ENCODE assay signal across 7 cellular contexts in the genomic region with DNA sequence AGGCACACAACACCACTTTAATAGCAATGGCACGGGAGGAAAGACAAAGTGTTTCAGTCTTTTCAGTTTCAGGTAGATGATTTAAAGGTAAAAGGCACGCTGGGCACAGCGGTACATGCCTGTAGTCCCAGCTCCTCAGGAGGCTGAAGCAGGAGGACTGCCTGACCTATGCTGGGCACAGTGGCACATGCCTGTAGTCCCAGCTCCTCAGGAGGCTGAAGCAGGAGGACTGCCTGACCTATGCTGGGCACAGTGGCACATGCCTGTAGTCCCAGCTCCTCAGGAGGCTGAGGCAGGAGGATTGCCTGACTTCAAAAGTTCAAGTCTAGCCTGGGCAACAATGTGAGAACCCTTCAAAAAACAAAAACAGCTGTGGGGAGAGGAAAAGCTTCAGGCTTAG. TPM values are rescaled to one million over a fixed set of nuclear protein-coding genes. Genes with fewer than 3 reads are reported as not detected.
A peak's percentile ranks its signal among the peaks of the same experiment; 100 is the strongest.
DNase-seq lines count a peak whose midpoint lies in the region; ATAC-seq, FAIRE-seq and TF ChIP-seq lines count a peak whose summit lies in the region.
"Not testable (repeated sequence)": the region's sequence is repeated elsewhere in the genome, so short reads cannot be mapped to it uniquely, and the experiment has no call there.

No MANE protein-coding gene starts in this region.

- in situ Hi-C loops in GM12878 (cut with MboI), result not testable (repeated sequence)

- H3K27ac ChIP-seq in SK-N-MC (peak overlapping the region; percentile 71), GM12878 (ENCODE audit: control insufficient read depth, insufficient read depth) (peak overlapping the region; percentile 60)
- H3K27ac ChIP-seq in neural progenitor cell, result not testable (repeated sequence)

- DNase-seq in CD14-positive monocyte (ENCODE audit: low spot score); SK-N-MC (ENCODE audit: low read depth, low spot score); GM12878 (ENCODE audit: low read depth, low spot score); Right ventricle myocardium superior; neural progenitor cell (ENCODE audit: low spot score); stimulated activated naive B cell treated with anti-CD40 and anti-IgM and Interleukin-4, amounts not matched to agents 10 μg/mL and 1 μg/mL and 100 μg/mL, for 72 hours: not testable (repeated sequence)

- H3K27me3 Mint-ChIP-seq in CD14-positive monocyte (ENCODE audit: low read depth in 3 of 3); IgD-negative memory B cell; neural progenitor cell (ENCODE audit: insufficient read depth, low read depth); stimulated activated naive B cell treated with anti-CD40 and anti-IgM and Interleukin-4, amounts not matched to agents 10 μg/mL and 1 μg/mL and 100 μg/mL, for 72 hours: not testable (repeated sequence)

- RAD21 ChIA-PET in GM12878 (lab: Charles Lee; ENCODE audit: unreplicated experiment), result interaction anchor here (1.0 kb wide), 1 partner anchor 19 kb away, joined by 3 read pairs; no protein-coding TSS in a partner anchor

- H3K9ac ChIP-seq in SK-N-MC (ENCODE audit: insufficient read length), result peak overlapping the region; percentile 49
- not testable (repeated sequence) for H3K9ac ChIP-seq in GM12878 (ENCODE audit: control insufficient read depth, insufficient read depth, low read length); neural progenitor cell

- not testable (repeated sequence) for H3K9me3 Mint-ChIP-seq in CD14-positive monocyte; IgD-negative memory B cell; neural progenitor cell; stimulated activated naive B cell treated with anti-CD40 and anti-IgM and Interleukin-4, amounts not matched to agents 10 μg/mL and 1 μg/mL and 100 μg/mL, for 72 hours

- peaks cover 81% of the 10 kb centered on the region for H3K79me2 ChIP-seq in GM12878 (ENCODE audit: control insufficient read depth, insufficient read depth, low read length)
- not testable (repeated sequence) for H3K79me2 ChIP-seq in neural progenitor cell (ENCODE audit: low read depth)

- peak overlapping the region; percentile 70 for H3K4me2 ChIP-seq in GM12878 (ENCODE audit: control insufficient read depth, insufficient read depth)
- not testable (repeated sequence) for H3K4me2 ChIP-seq in neural progenitor cell

- FAIRE-seq in GM12878 (lab: Jason Lieb, UNC), result peak; percentile 72

- TF ChIP-seq POLR2A in GM12878 (IDR thresholded peaks at IDR 0.05; ENCODE audit: low read depth, low read length), result not testable (repeated sequence)

- not testable (repeated sequence) for H4K20me1 ChIP-seq in GM12878 (ENCODE audit: control insufficient read depth, insufficient read depth); neural progenitor cell (ENCODE audit: low read depth)

- not testable (repeated sequence) for H3F3A ChIP-seq in neural progenitor cell (ENCODE audit: low read depth)

- TF ChIP-seq CTCF in CD14-positive monocyte (IDR thresholded peaks at IDR 0.05); GM12878 (IDR thresholded peaks at IDR 0.05 in 2 of 3, conservative IDR thresholded peaks at IDR 0.05 in 1 of 3; ENCODE audit: control insufficient read depth in 2 of 3, extremely low read depth in 1 of 3, insufficient read depth in 1 of 3, low read depth in 3 of 3, low read length in 3 of 3); neural progenitor cell (IDR thresholded peaks at IDR 0.05): not testable (repeated sequence)

- POLR2A ChIA-PET in GM12878 (lab: Charles Lee), result interaction anchor here (0.6 to 4.6 kb wide), 3 partner anchors 7 to 134 kb away, joined by 3 to 39 read pairs (median 11); a partner anchor contains a TSS

- SMC1A ChIA-PET in GM12878 (lab: Charles Lee; ENCODE audit: uncharacterized antibody, unreplicated experiment), result interaction anchor here (0.8 to 10.0 kb wide), 4 partner anchors 15 to 1154 kb away, joined by 3 to 163 read pairs (median 4); no protein-coding TSS in a partner anchor

- not testable (repeated sequence) for H2AFZ ChIP-seq in GM12878 (ENCODE audit: control insufficient read depth, low read depth, low read length); neural progenitor cell (replicated peaks)

- ATAC-seq in GM12878 (peak; percentile 20), Right ventricle myocardium superior (ENCODE audit: poor library complexity) (peak; percentile 25)
- ATAC-seq in stimulated activated naive B cell treated with anti-CD40 and anti-IgM and Interleukin-4, amounts not matched to agents 10 μg/mL and 1 μg/mL and 100 μg/mL, for 72 hours (replicated peaks), result not testable (repeated sequence)

- H3K4me3 Mint-ChIP-seq in CD14-positive monocyte, result peak overlapping the region; percentile 56 to 80
- peak overlapping the region in 1 of 4 donors; percentile 63 for H3K4me3 Mint-ChIP-seq in IgD-negative memory B cell
- not testable (repeated sequence) for H3K4me3 Mint-ChIP-seq in neural progenitor cell; stimulated activated naive B cell treated with anti-CD40 and anti-IgM and Interleukin-4, amounts not matched to agents 10 μg/mL and 1 μg/mL and 100 μg/mL, for 72 hours

- WGBS in GM12878 (ENCODE audit: insufficient coverage, insufficient replicate concordance, low lambda C conversion rate, missing lambda C conversion rate), result 77% methylated on average over 3 of the region's 3 CpGs

- TF ChIP-seq EP300 in GM12878 (IDR thresholded peaks at IDR 0.05; ENCODE audit: borderline replicate concordance in 1 of 2, control insufficient read depth in 1 of 2, low read depth in 2 of 2, low read length in 2 of 2), result not testable (repeated sequence)

- not testable (repeated sequence) for BruUV-seq in GM12878 (replicated peaks; lab: Mats Ljungman, UMichigan)

- not testable (repeated sequence) for H3K9me3 ChIP-seq in SK-N-MC (ENCODE audit: low read depth, low read length); GM12878 (replicated peaks; ENCODE audit: control insufficient read depth, insufficient read depth, low read length); neural progenitor cell (ENCODE audit: low read depth)

- H3K4me1 Mint-ChIP-seq in CD14-positive monocyte, result peaks cover 37% of the 10 kb centered on the region
- peaks cover 45 to 53% (median 50%) of the 10 kb centered on the region in 3 donors for H3K4me1 Mint-ChIP-seq in IgD-negative memory B cell
- not testable (repeated sequence) for H3K4me1 Mint-ChIP-seq in neural progenitor cell
- H3K4me1 Mint-ChIP-seq in stimulated activated naive B cell treated with anti-CD40 and anti-IgM and Interleukin-4, amounts not matched to agents 10 μg/mL and 1 μg/mL and 100 μg/mL, for 72 hours, result peaks cover 37 to 69% of the 10 kb centered on the region in 2 donors

- peak overlapping the region in 3 of 7 donors; percentile 12 to 72 (median 69) for H3K27ac Mint-ChIP-seq in CD14-positive monocyte
- H3K27ac Mint-ChIP-seq in IgD-negative memory B cell, result peak overlapping the region; percentile 65 to 88 (median 71)
- H3K27ac Mint-ChIP-seq in neural progenitor cell, result peak overlapping the region; percentile 44
- H3K27ac Mint-ChIP-seq in stimulated activated naive B cell treated with anti-CD40 and anti-IgM and Interleukin-4, amounts not matched to agents 10 μg/mL and 1 μg/mL and 100 μg/mL, for 72 hours, result peak overlapping the region; percentile 71

- not testable (repeated sequence) for TF ChIP-seq RAD21 in GM12878 (IDR thresholded peaks at IDR 0.05; ENCODE audit: insufficient read depth, low read depth, low read length)

- H3K27me3 ChIP-seq in GM12878 (replicated peaks in 1 of 2; ENCODE audit: control insufficient read depth in 2 of 2, insufficient read depth in 2 of 2, low read length in 1 of 2); neural progenitor cell: not testable (repeated sequence)

- CTCF ChIA-PET in GM12878 (lab: Yijun Ruan, JAX), result not testable (repeated sequence)

- intact Hi-C loops in CD14-positive monocyte (cut with micrococcal nuclease); GM12878 (cut with micrococcal nuclease; ENCODE audit: unreplicated experiment); Right ventricle myocardium superior (cut with DNase I): not testable (repeated sequence)

- not testable (repeated sequence) for H3K36me3 ChIP-seq in SK-N-MC (ENCODE audit: insufficient read depth, low read length); GM12878 (ENCODE audit: control insufficient read depth in 2 of 2, insufficient read depth in 2 of 2, low read length in 1 of 2); neural progenitor cell

- H3K36me3 Mint-ChIP-seq in CD14-positive monocyte, result peaks cover 16 to 19% of the 10 kb centered on the region in 2 donors
- not testable (repeated sequence) for H3K36me3 Mint-ChIP-seq in IgD-negative memory B cell, neural progenitor cell
- H3K36me3 Mint-ChIP-seq in stimulated activated naive B cell treated with anti-CD40 and anti-IgM and Interleukin-4, amounts not matched to agents 10 μg/mL and 1 μg/mL and 100 μg/mL, for 72 hours, result peaks cover 39 to 61% of the 10 kb centered on the region in 2 donors

- H3K4me1 ChIP-seq in GM12878 (ENCODE audit: control insufficient read depth, insufficient read depth, low read length), result peaks cover 40% of the 10 kb centered on the region
- not testable (repeated sequence) for H3K4me1 ChIP-seq in neural progenitor cell

- 0 out of 2 replicates have a peak overlapping the region, but pooled peaks have one; percentile 7 for H3K4me3 ChIP-seq in SK-N-MC
- H3K4me3 ChIP-seq in GM12878, neural progenitor cell: not testable (repeated sequence)

RNA-seq across cellular contexts. Expression of a gene that starts 8.8 kb away (rescaled TPM):
- polyA plus RNA-seq in CD14-positive monocyte (10 to 100 TPM in 1 of 2 donors, 1 to 10 TPM in 1; 8.6 to 13.5 TPM), IgD-negative memory B cell (46.5 TPM), GM12878 (2011; rRNA removed) (15.6 and 24.0 TPM in 2 replicates), GM12878 (2014; fragmentation: Illumina TruSeq; extraction: Trizol) (36.9 and 37.1 TPM in 2 replicates), GM12878 (2014; fragmentation: Nextera tagmentation; extraction: Ambion mirVana) (10 to 100 TPM; 15.5 to 25.5 TPM), GM12878 (2014; rRNA removed) (55.8 and 61.4 TPM in 2 replicates), GM12878 (2016; fragmentation: Nextera tagmentation; extraction: Ambion mirVana) (10 to 100 TPM; 51.1 to 52.5 TPM)
- 111 and 115 TPM in 2 replicates for total RNA-seq in GM12878 (2013; cell fraction: nucleolus; rRNA removed)
- total RNA-seq in GM12878 (2014; rRNA removed) (39.0 and 43.9 TPM in 2 replicates), GM12878 (2014; rRNA removed; fragmentation: Illumina TruSeq; extraction: Trizol) (27.1 and 28.1 TPM in 2 replicates), GM12878 (2021) (74.8 and 79.9 TPM in 2 replicates), Right ventricle myocardium superior (15.1 TPM), neural progenitor cell (ENCODE audit: low replicate concordance) (6.4 and 22.1 TPM in 2 replicates)
- 31.9 TPM for polyA plus RNA-seq in GM12878 (2011; ENCODE audit: low read depth)
- 25.5 and 30.7 TPM in 2 replicates for polyA plus RNA-seq in GM12878 (2011; cell fraction: cytosol; rRNA removed)
- polyA plus RNA-seq in GM12878 (2011; cell fraction: nucleus; rRNA removed), result 58.0 and 65.4 TPM in 2 replicates
- polyA plus RNA-seq in GM12878 (2012), result 32.0 and 41.2 TPM in 2 replicates
- polyA minus RNA-seq in GM12878 (2011; rRNA and poly(A)+ RNA removed), result 44.8 and 57.2 TPM in 2 replicates
- 17.2 and 25.2 TPM in 2 replicates for polyA minus RNA-seq in GM12878 (2011; cell fraction: cytosol; rRNA and poly(A)+ RNA removed)
- 34.0 and 51.4 TPM in 2 replicates for polyA minus RNA-seq in GM12878 (2011; cell fraction: nucleus; rRNA and poly(A)+ RNA removed)

RNA-seq across cellular contexts. Expression of a gene that starts 21.8 kb away (rescaled TPM):
- polyA plus RNA-seq in CD14-positive monocyte (10 to 100 TPM; 59.4 to 73.2 TPM), IgD-negative memory B cell (65.5 TPM), GM12878 (2011; rRNA removed) (43.2 and 76.1 TPM in 2 replicates), GM12878 (2014; fragmentation: Illumina TruSeq; extraction: Trizol) (82.3 and 101 TPM in 2 replicates), GM12878 (2014; fragmentation: Nextera tagmentation; extraction: Ambion mirVana) (10 to 100 TPM; 25.5 to 35.5 TPM), GM12878 (2014; rRNA removed) (54.2 and 65.6 TPM in 2 replicates), GM12878 (2016; fragmentation: Nextera tagmentation; extraction: Ambion mirVana) (100 to 1,000 TPM in 1 of 2 experiments, 10 to 100 TPM in 1; 98.9 to 101 TPM)
- total RNA-seq in GM12878 (2013; cell fraction: nucleolus; rRNA removed), result 25.4 and 27.5 TPM in 2 replicates
- total RNA-seq in GM12878 (2014; rRNA removed) (48.3 and 63.8 TPM in 2 replicates), GM12878 (2014; rRNA removed; fragmentation: Illumina TruSeq; extraction: Trizol) (61.5 and 64.6 TPM in 2 replicates), GM12878 (2021) (64.6 and 71.3 TPM in 2 replicates), Right ventricle myocardium superior (66.9 TPM), neural progenitor cell (ENCODE audit: low replicate concordance) (38.4 and 104 TPM in 2 replicates)
- polyA plus RNA-seq in GM12878 (2011; ENCODE audit: low read depth), result 15.6 TPM
- 10.8 and 19.8 TPM in 2 replicates for polyA plus RNA-seq in GM12878 (2011; cell fraction: cytosol; rRNA removed)
- 10.2 and 11.0 TPM in 2 replicates for polyA plus RNA-seq in GM12878 (2011; cell fraction: nucleus; rRNA removed)
- 26.0 and 32.2 TPM in 2 replicates for polyA plus RNA-seq in GM12878 (2012)
- polyA minus RNA-seq in GM12878 (2011; rRNA and poly(A)+ RNA removed), result 22.0 and 35.8 TPM in 2 replicates
- 15.8 and 20.3 TPM in 2 replicates for polyA minus RNA-seq in GM12878 (2011; cell fraction: cytosol; rRNA and poly(A)+ RNA removed)
- polyA minus RNA-seq in GM12878 (2011; cell fraction: nucleus; rRNA and poly(A)+ RNA removed), result 4.0 and 7.4 TPM in 2 replicates
